In genomic region chr1:39407496-39407888, GRCh38 we compare ENCODE assay signal across 10 cellular contexts.
DNase-seq lines count a peak whose midpoint lies in the region; ATAC-seq, FAIRE-seq and TF ChIP-seq lines count a peak whose summit lies in the region.
"Had no signal": no experiment of that assay in that cellular context is flagged by ENCODE, and none has a peak within 500 bp of the region (broad histone marks: within the 10 kb centered on the region; RNA-seq: fewer than 3 reads in every experiment).

No MANE protein-coding gene starts in this region.

- DNase-seq in SK-N-SH (no peak), activated B cell treated with CpG ODN at 0.5 μM for 24 hours (no peak), immature natural killer cell (no peak), GM19239 (ENCODE audit: insufficient read length, low spot score) (no peak), posterior vena cava (ENCODE audit: low spot score) (no peak), KG1 (lab: John Stamatoyannopoulos, UW) (no peak)
- DNase-seq: stimulated activated CD4-positive, alpha-beta T cell treated with anti-CD3 and anti-CD28 coated beads, Interleukin-1b, Interleukin-23, amount 100 ng/mL, for 48 hours had no signal

- intact Hi-C loops in activated B cell treated with CpG ODN at 0.5 μM for 24 hours (cut with micrococcal nuclease): no loop called here
- intact Hi-C loops in posterior vena cava (cut with DNase I): no loop called here

- peak overlapping the region; percentile 88 for H3K4me3 Mint-ChIP-seq in activated B cell treated with CpG ODN at 0.5 μM for 24 hours
- H3K4me3 Mint-ChIP-seq in immature natural killer cell: peak overlapping the region; percentile 84 to 94 (median 89)

- H3K9me3 ChIP-seq in SK-N-SH (no peaks in the 10 kb centered on the region), subcutaneous abdominal adipose tissue (ENCODE audit: control insufficient read depth in 5 of 5, low read length in 5 of 5) (no peaks in the 10 kb centered on the region)

- H3K27me3 Mint-ChIP-seq in activated B cell treated with CpG ODN at 0.5 μM for 24 hours (no peaks in the 10 kb centered on the region), immature natural killer cell (ENCODE audit: low read depth in 3 of 3) (peaks cover 0 to 6% (median 1%) of the 10 kb centered on the region in 3 donors)

- H3K4me1 Mint-ChIP-seq in activated B cell treated with CpG ODN at 0.5 μM for 24 hours (peaks cover 28% of the 10 kb centered on the region), immature natural killer cell (peaks cover 51 to 78% of the 10 kb centered on the region in 2 donors)

- no peak for TF ChIP-seq RAD21 in SK-N-SH (IDR thresholded peaks at IDR 0.05; ENCODE audit: low read length)

- no peak for FAIRE-seq in GM19239 (lab: Jason Lieb, UNC)

- H4K20me1 ChIP-seq in SK-N-SH (ENCODE audit: insufficient read depth): peaks cover 32% of the 10 kb centered on the region

- no peak for TF ChIP-seq EP300 in SK-N-SH (IDR thresholded peaks at IDR 0.05; ENCODE audit: borderline replicate concordance in 1 of 2, low read depth in 1 of 2, low read length in 1 of 2)

- peak overlapping the region; percentile 86 to 91; a peak in 3 of 4 replicates for H3K27ac ChIP-seq in SK-N-SH (ENCODE audit: low read depth in 2 of 2, low read length in 1 of 2)
- peak overlapping the region; percentile 93 for H3K27ac ChIP-seq in subcutaneous abdominal adipose tissue (ENCODE audit: low read depth, low read length)
- H3K27ac ChIP-seq: HL-60 had no signal

- H3K4me2 ChIP-seq in SK-N-SH: peak overlapping the region; percentile 91

- 93% methylated on average over 7 of the region's 7 CpGs for WGBS in SK-N-SH (ENCODE audit: low lambda C conversion rate)

- H3K9ac ChIP-seq in SK-N-SH (peak overlapping the region; percentile 82; the same call in 1 of the 2 replicates), subcutaneous abdominal adipose tissue (ENCODE audit: low read length in 5 of 5) (peak overlapping the region in 2 of 5 donors; percentile 47 to 84)

- H3K4me1 ChIP-seq in SK-N-SH (ENCODE audit: control insufficient read depth in 1 of 2, insufficient read depth in 2 of 2, low read depth in 1 of 2, low read length in 1 of 2) (peaks cover 35 to 36% of the 10 kb centered on the region in 2 experiments), subcutaneous abdominal adipose tissue (ENCODE audit: control insufficient read depth in 5 of 5, insufficient read depth in 5 of 5, low read length in 5 of 5) (peaks cover 13 to 71% (median 64%) of the 10 kb centered on the region in 5 donors)

- no peaks in the 10 kb centered on the region for H3K9me2 ChIP-seq in SK-N-SH

- peaks cover 15% of the 10 kb centered on the region for H3K36me3 Mint-ChIP-seq in activated B cell treated with CpG ODN at 0.5 μM for 24 hours (ENCODE audit: low read depth)
- H3K36me3 Mint-ChIP-seq in immature natural killer cell: peaks cover 0 to 12% (median 10%) of the 10 kb centered on the region in 3 donors

- no peaks in the 10 kb centered on the region for H3K9me3 Mint-ChIP-seq in activated B cell treated with CpG ODN at 0.5 μM for 24 hours
- no peaks in the 10 kb centered on the region for H3K9me3 Mint-ChIP-seq in immature natural killer cell

- CTCF ChIA-PET in SK-N-SH (lab: Yijun Ruan, JAX): interaction anchor here (1.1 to 1.3 kb wide), 2 partner anchors 9 to 122 kb away, joined by 3 to 4 read pairs; no protein-coding TSS in a partner anchor
- CTCF ChIA-PET in activated B cell treated with CpG ODN at 0.5 μM for 24 hours (lab: Charles Lee): no interaction called here

- H3K79me2 ChIP-seq in SK-N-SH (ENCODE audit: insufficient read depth): peaks cover 86% of the 10 kb centered on the region

- POLR2A ChIA-PET in SK-N-SH (lab: Yijun Ruan, JAX): no interaction called here
- POLR2A ChIA-PET in activated B cell treated with CpG ODN at 0.5 μM for 24 hours (lab: Charles Lee): interaction anchor here (1.1 kb wide), 1 partner anchor 9 kb away, joined by 3 read pairs; no protein-coding TSS in a partner anchor

- H3K36me3 ChIP-seq in SK-N-SH (replicated peaks in 1 of 2; ENCODE audit: control insufficient read depth in 1 of 2, insufficient read depth in 2 of 2, low read length in 1 of 2) (peaks cover 0 to 13% of the 10 kb centered on the region in 2 experiments), subcutaneous abdominal adipose tissue (ENCODE audit: control insufficient read depth in 5 of 5, insufficient read depth in 5 of 5, low read length in 5 of 5) (peaks cover 0 to 4% (median 1%) of the 10 kb centered on the region in 5 donors)

- H2AFZ ChIP-seq in SK-N-SH (ENCODE audit: low read depth): no peak overlapping the region

- TF ChIP-seq CTCF in SK-N-SH (IDR thresholded peaks at IDR 0.05) (no peak), activated B cell treated with CpG ODN at 0.5 μM for 24 hours (IDR thresholded peaks at IDR 0.05) (no peak)

- ATAC-seq in SK-N-SH treated with all-trans-retinoic acid at 6 μM for 48 hours (no peak), activated B cell treated with CpG ODN at 0.5 μM for 24 hours (ENCODE audit: low read depth) (no peak)

- no peak overlapping the region; a peak in 1 of 4 replicates for H3K4me3 ChIP-seq in SK-N-SH (ENCODE audit: low read depth in 2 of 2, low read length in 1 of 2)
- no peak overlapping the region for H3K4me3 ChIP-seq in subcutaneous abdominal adipose tissue (ENCODE audit: low read depth in 1 of 5, low read length in 5 of 5)

- H3K27me3 ChIP-seq in SK-N-SH (ENCODE audit: insufficient read depth) (no peaks in the 10 kb centered on the region), subcutaneous abdominal adipose tissue (ENCODE audit: control insufficient read depth in 5 of 5, insufficient read depth in 4 of 5, low read length in 5 of 5) (no peaks in the 10 kb centered on the region)

- H3K27ac Mint-ChIP-seq in activated B cell treated with CpG ODN at 0.5 μM for 24 hours (no peak overlapping the region), immature natural killer cell (peak overlapping the region; percentile 22 to 78 (median 68))

- H3F3A ChIP-seq in SK-N-SH (replicated peaks; ENCODE audit: insufficient read depth): peaks cover 33% of the 10 kb centered on the region

TF ChIP-seq in SK-N-SH, 30 proteins besides CTCF, POLR2A, EP300 and RAD21 (continues in another document):
- TF ChIP-seq TCF12 (IDR thresholded peaks at IDR 0.05): no peak
- TF ChIP-seq TEAD4 (IDR thresholded peaks at IDR 0.05; ENCODE audit: borderline replicate concordance, insufficient read depth): no peak
- no peak for TF ChIP-seq MXI1 (IDR thresholded peaks at IDR 0.05; ENCODE audit: low read depth, low read length)
- no peak for TF ChIP-seq FOXJ3 (CRISPR knock-in tag; IDR thresholded peaks at IDR 0.05)
- TF ChIP-seq MAX (IDR thresholded peaks at IDR 0.05; ENCODE audit: low read depth): no peak
- TF ChIP-seq MEF2A (IDR thresholded peaks at IDR 0.05; ENCODE audit: borderline replicate concordance, low read depth): no peak
- TF ChIP-seq USF1 (IDR thresholded peaks at IDR 0.05; ENCODE audit: borderline replicate concordance, low read depth): no peak
- no peak for TF ChIP-seq SMC3 (IDR thresholded peaks at IDR 0.05; ENCODE audit: low read depth, low read length)
- no peak for TF ChIP-seq YY1 (IDR thresholded peaks at IDR 0.05; ENCODE audit: low read depth)
- no peak for TF ChIP-seq ELF1 (IDR thresholded peaks at IDR 0.05)

TF ChIP-seq in SK-N-SH treated with all-trans-retinoic acid at 6 μM for 48 hours, 23 proteins besides CTCF, POLR2A, EP300 and RAD21:
- no peak for TF ChIP-seq ZFP3 (CRISPR knock-in tag; IDR thresholded peaks at IDR 0.05)
- no peak for TF ChIP-seq ISL1 (CRISPR knock-in tag; IDR thresholded peaks at IDR 0.05)
